13 cellular contexts compared by ENCODE assay signal in the genomic region with DNA sequence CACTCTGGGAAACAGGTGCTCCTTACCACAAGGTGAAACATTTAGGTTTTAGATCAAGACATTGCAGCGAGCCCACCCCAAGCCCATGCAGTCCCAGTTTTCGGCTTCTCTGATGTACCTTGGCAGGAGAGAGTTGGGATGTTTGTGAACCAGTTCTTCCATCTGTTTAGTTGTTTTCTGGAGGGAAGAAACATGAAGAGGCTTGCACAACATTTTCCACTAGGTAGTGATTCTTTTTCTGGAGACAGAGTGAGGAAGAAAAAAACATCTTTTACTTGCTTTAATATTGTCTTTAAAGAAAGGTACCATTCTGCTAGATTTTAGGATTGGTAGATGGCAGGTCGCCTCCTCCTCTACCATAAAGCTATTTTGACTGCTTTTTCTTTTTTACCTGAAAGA. TPM values are rescaled to one million over a fixed set of nuclear protein-coding genes. Genes with fewer than 3 reads are reported as not detected.
DNase-seq lines count a peak whose midpoint lies in the region; ATAC-seq and TF ChIP-seq lines count a peak whose summit lies in the region.
"Had no signal": no experiment of that assay in that cellular context is flagged by ENCODE, and none has a peak within 500 bp of the region (broad histone marks: within the 10 kb centered on the region; RNA-seq: fewer than 3 reads in every experiment).

No MANE protein-coding gene starts in this region.

- no peak overlapping the region for H2AFZ ChIP-seq in osteoblast (ENCODE audit: low read length)

- H3K9me3 ChIP-seq in CD4-positive, alpha-beta memory T cell (ENCODE audit: control insufficient read depth in 1 of 2, low read length in 2 of 2): no peaks in the 10 kb centered on the region
- peaks cover 9% of the 10 kb centered on the region for H3K9me3 ChIP-seq in HUES6 (ENCODE audit: control insufficient read depth, insufficient read depth, low read depth, low read length)
- peaks cover 17% of the 10 kb centered on the region for H3K9me3 ChIP-seq in endodermal cell (ENCODE audit: control insufficient read depth, low read length)
- no peaks in the 10 kb centered on the region for H3K9me3 ChIP-seq in osteoblast (ENCODE audit: low read depth, low read length)

- H3K4me3 Mint-ChIP-seq in CD4-positive, alpha-beta memory T cell: peak overlapping the region in 7 of 8 donors; percentile 23 to 79 (median 73)
- peak overlapping the region; percentile 83 for H3K4me3 Mint-ChIP-seq in endodermal cell

- TF ChIP-seq CTCF in endodermal cell (conservative IDR thresholded peaks at IDR 0.05) (no peak), osteoblast (IDR thresholded peaks at IDR 0.05; ENCODE audit: extremely low read depth, low read depth, low read length) (no peak)

- no peak overlapping the region for H3K27ac Mint-ChIP-seq in CD4-positive, alpha-beta memory T cell
- H3K27ac Mint-ChIP-seq in endodermal cell: peak overlapping the region; percentile 45

- H3K27ac ChIP-seq in CD4-positive, alpha-beta memory T cell (ENCODE audit: low read depth, low read length): no peak overlapping the region
- H3K27ac ChIP-seq in HUES6 (ENCODE audit: low read depth, low read length): no peak overlapping the region
- H3K27ac ChIP-seq in endodermal cell (ENCODE audit: low read depth, low read length): no peak overlapping the region
- no peak overlapping the region for H3K27ac ChIP-seq in osteoblast (ENCODE audit: low read depth, low read length)
- H3K27ac ChIP-seq: sigmoid colon had no signal

- no peak overlapping the region for H3K4me2 ChIP-seq in osteoblast (ENCODE audit: insufficient read depth, low read length)

- CTCF ChIA-PET in CD4-positive, alpha-beta memory T cell (lab: Charles Lee; ENCODE audit: partially characterized antibody): no interaction called here

- no peaks in the 10 kb centered on the region for H3K36me3 ChIP-seq in CD4-positive, alpha-beta memory T cell (ENCODE audit: insufficient read depth, low read length)
- H3K36me3 ChIP-seq in HUES6 (ENCODE audit: control insufficient read depth, insufficient read depth, low read length) (no peaks in the 10 kb centered on the region), endodermal cell (ENCODE audit: control insufficient read depth, insufficient read depth, low read length) (peaks cover 44% of the 10 kb centered on the region), osteoblast (ENCODE audit: insufficient read depth, low read length) (no peaks in the 10 kb centered on the region)
- H3K36me3 ChIP-seq: sigmoid colon had no signal

- POLR2A ChIA-PET in CD4-positive, alpha-beta memory T cell (lab: Charles Lee; ENCODE audit: partially characterized antibody): no interaction called here

- no peak overlapping the region for H3K4me3 ChIP-seq in CD4-positive, alpha-beta memory T cell (ENCODE audit: low read length in 2 of 2)
- H3K4me3 ChIP-seq in HUES6 (ENCODE audit: low read depth, low read length): peak overlapping the region; percentile 65
- H3K4me3 ChIP-seq in endodermal cell (ENCODE audit: low read length): peak overlapping the region; percentile 93
- no peak overlapping the region for H3K4me3 ChIP-seq in osteoblast (ENCODE audit: insufficient read depth, low read length)

- H3K4me1 Mint-ChIP-seq in CD4-positive, alpha-beta memory T cell: peaks cover 7 to 24% (median 17%) of the 10 kb centered on the region in 4 donors
- peaks cover 25% of the 10 kb centered on the region for H3K4me1 Mint-ChIP-seq in endodermal cell

- WGBS in endodermal cell (ENCODE audit: insufficient coverage in 1 of 2, insufficient read length in 1 of 2), 2 experiments: 64 to 75% methylated on average over 3 of the region's 3 CpGs

- H4K20me1 ChIP-seq in osteoblast (ENCODE audit: insufficient read depth, low read length): no peaks in the 10 kb centered on the region

- H3K9ac ChIP-seq in HUES6 (ENCODE audit: low read length) (peak overlapping the region; percentile 34), endodermal cell (ENCODE audit: extremely low read depth, low read length, poor library complexity, severe bottlenecking) (peak overlapping the region; percentile 80)

- intact Hi-C loops in CD4-positive, alpha-beta memory T cell (cut with micrococcal nuclease): no loop called here
- intact Hi-C loops in head of caudate nucleus (cut with DNase I): no loop called here

- peaks cover 19% of the 10 kb centered on the region for H3K4me1 ChIP-seq in CD4-positive, alpha-beta memory T cell (ENCODE audit: insufficient read depth, low read length)
- H3K4me1 ChIP-seq in HUES6 (ENCODE audit: control insufficient read depth, insufficient read depth, low read length) (0 out of 2 replicates have a peak, but pooled peaks cover 10% of the 10 kb centered on the region), endodermal cell (ENCODE audit: control insufficient read depth, insufficient read depth, low read length) (peaks cover 5% of the 10 kb centered on the region), osteoblast (ENCODE audit: insufficient read depth, low read length) (peaks cover 5% of the 10 kb centered on the region)

- no peaks in the 10 kb centered on the region for H3K36me3 Mint-ChIP-seq in CD4-positive, alpha-beta memory T cell
- H3K36me3 Mint-ChIP-seq in endodermal cell (ENCODE audit: low read depth): peaks cover 11% of the 10 kb centered on the region

- no peak for ATAC-seq in HG03175 (IDR thresholded peaks at IDR 0.05; ENCODE audit: unreplicated experiment)

- H3K9me3 Mint-ChIP-seq in CD4-positive, alpha-beta memory T cell: peaks cover 0 to 15% (median 10%) of the 10 kb centered on the region in 8 donors
- peaks cover 15% of the 10 kb centered on the region for H3K9me3 Mint-ChIP-seq in endodermal cell

- H3K27me3 Mint-ChIP-seq in CD4-positive, alpha-beta memory T cell: peaks cover 38 to 44% of the 10 kb centered on the region in 2 donors
- peaks cover 74% of the 10 kb centered on the region for H3K27me3 Mint-ChIP-seq in endodermal cell (ENCODE audit: insufficient read depth)

- DNase-seq in CD4-positive, alpha-beta memory T cell: no peak
- DNase-seq in endodermal cell (no peak), osteoblast (ENCODE audit: insufficient read length, low spot score, missing footprints) (peak; percentile 22), GDM1 (lab: John Stamatoyannopoulos, UW) (no peak), putamen (ENCODE audit: low spot score) (no peak), head of caudate nucleus (no peak)
- DNase-seq: activated CD4-positive, alpha-beta T cell treated with anti-CD3 and anti-CD28 coated beads for 1 hour; COR-L47; sigmoid colon had no signal

- H3K79me2 ChIP-seq in osteoblast (ENCODE audit: insufficient read depth, low read length): no peaks in the 10 kb centered on the region

- H3K27me3 ChIP-seq in CD4-positive, alpha-beta memory T cell (ENCODE audit: insufficient read depth, low read length): peaks cover 25% of the 10 kb centered on the region
- peaks cover 64% of the 10 kb centered on the region for H3K27me3 ChIP-seq in HUES6 (ENCODE audit: control insufficient read depth, insufficient read depth, low read length)
- peaks cover 4% of the 10 kb centered on the region for H3K27me3 ChIP-seq in endodermal cell (ENCODE audit: control insufficient read depth, insufficient read depth, low read length, poor library complexity, severe bottlenecking)
- peaks cover 78% of the 10 kb centered on the region for H3K27me3 ChIP-seq in osteoblast (ENCODE audit: insufficient read depth, low read length)

RNA-seq across cellular contexts. Expression of gene LGR5, which starts 1.8 kb away (rescaled TPM):
- total RNA-seq in CD4-positive, alpha-beta memory T cell: not detected
- polyA plus RNA-seq in CD4-positive, alpha-beta memory T cell: not detected
- total RNA-seq in endodermal cell (10 to 100 TPM; 27.2 to 49.9 TPM), osteoblast (under 0.01 TPM in 1 of 2 replicates, not detected in the other)
- polyA plus RNA-seq in endodermal cell (2013, experiment 1 of 2): 18.7 TPM
- polyA plus RNA-seq in endodermal cell (2013, experiment 2 of 2): 18.5 TPM
- total RNA-seq: cardiac septum, epithelial cell of proximal tubule had no signal

Comparison
In these comparisons a context has a peak if more than half of its experiments do, and no peak if none do; other contexts are left out.
1. H3K4me3 ChIP-seq: peak in HUES6 (single experiment) and endodermal cell (single experiment); none in CD4-positive, alpha-beta memory T cell (0 of 2) and osteoblast (single experiment).
2. RNA of gene LGR5, which starts 1.8 kb away (total RNA-seq): 27.2 to 49.9 TPM in endodermal cell; not detected in CD4-positive, alpha-beta memory T cell and under 0.01 TPM in osteoblast; every median in the first group is over 10 times any median in the second.